In the genomic region with DNA sequence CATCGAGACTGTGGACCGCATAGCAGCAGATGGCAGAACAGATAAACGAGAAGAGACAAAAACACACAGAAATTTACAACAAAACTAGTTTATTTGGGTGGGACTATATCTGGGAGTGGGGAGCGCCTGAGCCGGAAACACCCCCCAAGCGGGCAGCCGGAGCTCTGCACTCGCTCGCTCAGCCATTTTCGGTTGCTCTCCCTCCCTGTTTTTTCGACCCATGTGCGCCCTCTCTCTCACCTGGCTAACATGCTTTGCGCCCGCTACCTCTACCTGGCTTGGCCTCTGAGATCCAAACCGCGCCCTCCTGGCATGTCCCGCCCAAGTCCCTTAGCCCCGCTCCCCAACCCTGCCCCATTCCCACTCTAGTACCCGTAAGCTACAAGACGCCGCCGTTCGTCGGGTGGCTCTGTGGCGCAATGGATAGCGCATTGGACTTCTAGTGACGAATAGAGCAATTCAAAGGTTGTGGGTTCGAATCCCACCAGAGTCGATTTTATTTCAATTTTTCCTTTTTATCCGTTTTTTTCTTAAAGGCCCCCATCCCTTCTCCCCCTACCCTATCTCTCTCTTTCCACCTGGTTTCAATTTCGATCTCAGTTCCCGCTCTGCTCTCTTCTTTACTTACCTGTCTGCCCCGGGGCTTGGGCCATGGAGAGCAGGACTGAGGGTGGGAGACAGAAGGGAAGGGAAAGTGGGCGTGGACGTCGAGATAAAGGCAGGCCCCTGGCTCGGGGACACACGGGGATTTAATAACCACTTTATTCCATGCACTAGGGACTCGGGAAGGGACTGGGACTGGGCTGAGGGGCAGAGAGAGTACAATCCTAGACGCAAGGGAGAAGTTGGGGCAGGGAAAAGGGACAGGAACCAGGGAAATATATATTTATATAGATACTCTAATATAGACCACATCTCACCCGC, we compare ENCODE assay signal across 8 cellular contexts. TPM values are rescaled to one million over a fixed set of nuclear protein-coding genes. Genes with fewer than 3 reads are reported as not detected.
A peak's percentile ranks its signal among the peaks of the same experiment; 100 is the strongest.
DNase-seq lines count a peak whose midpoint lies in the region; ATAC-seq and TF ChIP-seq lines count a peak whose summit lies in the region.

No MANE protein-coding gene starts in this region.

- H4K20me1 ChIP-seq in MM.1S (ENCODE audit: insufficient read depth, low read length): no peaks in the 10 kb centered on the region; the same call in 1 of the 2 replicates

- H3K9me2 ChIP-seq in MM.1S (replicated peaks; ENCODE audit: insufficient read depth, low read length): no peaks in the 10 kb centered on the region

- peak overlapping the region; percentile 63; the same call in 1 of the 2 replicates for H3K27ac ChIP-seq in MM.1S (ENCODE audit: low read length)
- no peak overlapping the region for H3K27ac ChIP-seq in iPS-18a (ENCODE audit: low read length)

- ATAC-seq in T-helper 17 cell: peak; percentile 20
- no peak for ATAC-seq in GM19467 (IDR thresholded peaks at IDR 0.05; ENCODE audit: unreplicated experiment)

- peaks cover 45% of the 10 kb centered on the region for H3F3A ChIP-seq in MM.1S (ENCODE audit: insufficient read depth, low read length)

- H3K36me3 ChIP-seq in MM.1S (replicated peaks; ENCODE audit: insufficient read depth, low read length): no peaks in the 10 kb centered on the region
- no peaks in the 10 kb centered on the region for H3K36me3 ChIP-seq in iPS-18a (ENCODE audit: control insufficient read depth, low read depth, low read length)
- H3K36me3 ChIP-seq in skeletal muscle satellite cell (ENCODE audit: insufficient read depth, low read length): no peaks in the 10 kb centered on the region

- H3K27me3 Mint-ChIP-seq in T-helper 17 cell: peaks cover 61% of the 10 kb centered on the region

- peaks cover 63% of the 10 kb centered on the region for H3K4me1 Mint-ChIP-seq in T-helper 17 cell

- peak overlapping the region; percentile 100 for H3K4me2 ChIP-seq in MM.1S (ENCODE audit: low read depth, low read length)
- H3K4me2 ChIP-seq in skeletal muscle satellite cell (ENCODE audit: low read length): peak overlapping the region; percentile 89

- no peaks in the 10 kb centered on the region for H3K79me2 ChIP-seq in MM.1S (ENCODE audit: low read length)

- H3K27ac Mint-ChIP-seq in T-helper 17 cell: peak overlapping the region; percentile 99

- DNase-seq in GDM1 (lab: John Stamatoyannopoulos, UW) (peak; percentile 57), MM.1S (peak; percentile 89), T-helper 17 cell (peak in 2 of 3 donors; percentile 49 to 54), astrocyte of the cerebellum (ENCODE audit: low read depth) (no peak), OCI-M2 (lab: John Stamatoyannopoulos, UW; ENCODE audit: unreplicated experiment) (no peak)

- H3K4me3 Mint-ChIP-seq in T-helper 17 cell: peak overlapping the region; percentile 97

- H3K4me3 ChIP-seq in MM.1S (ENCODE audit: low read length): peak overlapping the region; percentile 84
- H3K4me3 ChIP-seq in astrocyte of the cerebellum (ENCODE audit: low read depth, low read length): peak overlapping the region; percentile 54
- peak overlapping the region; percentile 79 for H3K4me3 ChIP-seq in iPS-18a (ENCODE audit: low read length)
- peak overlapping the region; percentile 80 for H3K4me3 ChIP-seq in skeletal muscle satellite cell (ENCODE audit: low read length)

- TF ChIP-seq CTCF in MM.1S (IDR thresholded peaks at IDR 0.05; ENCODE audit: low read length): peak; percentile 44
- peak; percentile 49 for TF ChIP-seq CTCF in astrocyte of the cerebellum (IDR thresholded peaks at IDR 0.05; ENCODE audit: low read depth, low read length, missing control alignments)

- peaks cover 19% of the 10 kb centered on the region for H3K4me1 ChIP-seq in MM.1S (ENCODE audit: low read length)
- peaks cover 11% of the 10 kb centered on the region for H3K4me1 ChIP-seq in iPS-18a (ENCODE audit: control insufficient read depth, low read depth, low read length)
- H3K4me1 ChIP-seq in skeletal muscle satellite cell (ENCODE audit: control insufficient read depth, insufficient read depth, low read length): peaks cover 46% of the 10 kb centered on the region

- peak overlapping the region; percentile 9; the same call in 1 of the 2 replicates for H2AFZ ChIP-seq in MM.1S (ENCODE audit: low read length)

- peak overlapping the region; percentile 43; the same call in 1 of the 2 replicates for H3K9ac ChIP-seq in MM.1S (ENCODE audit: low read length)
- peak overlapping the region; percentile 19 for H3K9ac ChIP-seq in iPS-18a (ENCODE audit: low read length)
- H3K9ac ChIP-seq in skeletal muscle satellite cell (ENCODE audit: low read depth, low read length): peak overlapping the region; percentile 68

- in situ Hi-C loops in astrocyte of the cerebellum (cut with HindIII; ENCODE audit: low sequenced_read_pairs): loop anchor here (25.0 kb wide), 1 partner anchor 192 kb away; a partner anchor contains a TSS

- H3K27me3 ChIP-seq in MM.1S (replicated peaks; ENCODE audit: insufficient read depth, low read length) (peaks cover 46% of the 10 kb centered on the region), iPS-18a (ENCODE audit: control insufficient read depth, insufficient read depth, low read length) (peaks cover 67% of the 10 kb centered on the region), skeletal muscle satellite cell (ENCODE audit: control insufficient read depth, insufficient read depth, low read length) (peaks cover 15% of the 10 kb centered on the region)

- H3K9me3 ChIP-seq in MM.1S (replicated peaks; ENCODE audit: insufficient read depth, low read length) (no peaks in the 10 kb centered on the region), T-helper 17 cell (ENCODE audit: control insufficient read depth, low read length, poor library complexity, severe bottlenecking) (no peaks in the 10 kb centered on the region), iPS-18a (ENCODE audit: control insufficient read depth, low read depth, low read length) (no peaks in the 10 kb centered on the region), skeletal muscle satellite cell (replicated peaks; ENCODE audit: low read length) (no peaks in the 10 kb centered on the region)

- H3K36me3 Mint-ChIP-seq in T-helper 17 cell (ENCODE audit: low read depth): peaks cover 5% of the 10 kb centered on the region

RNA-seq across cellular contexts. Expression of a gene that starts 2.5 kb away (rescaled TPM):
- total RNA-seq in T-helper 17 cell: not detected
- under 0.01 and 0.25 TPM in 2 replicates for total RNA-seq in skeletal muscle satellite cell (2012; rRNA removed)

RNA-seq across cellular contexts. Expression of a gene that starts 3.1 kb away (rescaled TPM):
- total RNA-seq in T-helper 17 cell: not detected
- under 0.01 TPM in 2 replicates for total RNA-seq in skeletal muscle satellite cell (2012; rRNA removed)

RNA-seq across cellular contexts. Expression of a gene that starts 31.4 kb away (rescaled TPM):
- 1,000 to 10,000 TPM; 1,926 to 2,038 TPM for total RNA-seq in T-helper 17 cell
- 12.7 and 28.2 TPM in 2 replicates for total RNA-seq in skeletal muscle satellite cell (2012; rRNA removed)

RNA-seq across cellular contexts. Expression of a gene that starts 33.3 kb away (rescaled TPM):
- total RNA-seq in T-helper 17 cell: not detected
- total RNA-seq in skeletal muscle satellite cell (2012; rRNA removed): under 0.01 TPM in 1 of 2 replicates, not detected in the other

RNA-seq across cellular contexts. Expression of a gene that starts 42.0 kb away (rescaled TPM):
- total RNA-seq in T-helper 17 cell: 100 to 1,000 TPM; 209 to 252 TPM
- total RNA-seq in skeletal muscle satellite cell (2012; rRNA removed): 2.0 and 5.5 TPM in 2 replicates

Comparison
In these comparisons a context has a peak if more than half of its experiments do, and no peak if none do; other contexts are left out.
1. DNase-seq: peak in GDM1 (single experiment), MM.1S (single experiment) and T-helper 17 cell (2 of 3); none in astrocyte of the cerebellum (single experiment) and OCI-M2 (single experiment).
2. Peak in every context shown above with its lines, with median percentiles within 50 percentile points of each other: H3K4me3 ChIP-seq and H3K9ac ChIP-seq.